ENCODE assay signal across 9 cellular contexts in genomic region chr7:87591211-87591610, GRCh38. TPM values are rescaled to one million over a fixed set of nuclear protein-coding genes. Genes with fewer than 3 reads are reported as not detected.
"Had no signal": no experiment of that assay in that cellular context is flagged by ENCODE, and none has a peak within 500 bp of the region (broad histone marks: within the 10 kb centered on the region; RNA-seq: fewer than 3 reads in every experiment).

No MANE protein-coding gene starts in this region.

- H3K27ac ChIP-seq: GM23248 had no signal

- H3K36me3 ChIP-seq: HAP-1 had no signal

- ATAC-seq: HCT116, K562 had no signal

- DNase-seq: GM23248, GOT3, H7, IMR-90, KG1 had no signal

- H3K9me3 ChIP-seq: HAP-1 had no signal

- H3K4me3 ChIP-seq: GM23248, HAP-1, K562 had no signal

- H3K9ac ChIP-seq: GM23248 had no signal

- H2AFZ ChIP-seq: GM23248 had no signal

RNA-seq across cellular contexts. Expression of gene ABCB1, which starts 9.5 kb away (rescaled TPM):
- total RNA-seq: H7 had no signal

RNA-seq across cellular contexts. Expression of gene RUNDC3B, which starts 37.0 kb away (rescaled TPM):
- total RNA-seq: HT-29, K562 had no signal
